In the genomic region with DNA sequence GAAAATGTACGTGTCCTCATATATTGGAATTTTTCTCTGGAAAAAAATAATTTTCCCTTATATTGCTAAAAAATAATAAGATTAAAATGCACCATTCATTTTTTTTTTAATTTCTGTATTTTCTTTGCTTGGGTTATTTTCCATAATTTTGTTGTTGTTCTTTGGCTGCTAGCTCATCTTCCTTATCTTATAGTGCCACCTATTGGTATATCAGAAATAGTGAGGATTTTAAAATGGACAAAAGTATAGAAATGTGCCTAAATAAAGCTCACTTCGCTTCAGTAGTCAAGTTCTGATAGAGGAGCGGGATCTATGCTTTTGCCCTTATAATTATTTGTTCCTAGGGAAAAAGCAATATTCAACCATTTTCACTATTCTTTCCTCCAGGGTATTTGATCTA, we compare ENCODE assay signal across 11 cellular contexts.
A peak's percentile ranks its signal among the peaks of the same experiment; 100 is the strongest.
DNase-seq lines count a peak whose midpoint lies in the region; ATAC-seq and TF ChIP-seq lines count a peak whose summit lies in the region.
"Had no signal": no experiment of that assay in that cellular context is flagged by ENCODE, and none has a peak within 500 bp of the region (broad histone marks: within the 10 kb centered on the region; RNA-seq: fewer than 3 reads in every experiment).

No MANE protein-coding gene starts in this region.

- WGBS in right lobe of liver (ENCODE audit: insufficient coverage, low coverage, low lambda C conversion rate, missing lambda C conversion rate): 41% methylated on average over 3 of the region's 3 CpGs
- 59% methylated on average over 3 of the region's 3 CpGs for WGBS in right cardiac atrium

- no peaks in the 10 kb centered on the region for H3K9me3 ChIP-seq in Karpas-422 (ENCODE audit: low read length)
- H3K9me3 ChIP-seq in adipocyte (ENCODE audit: control insufficient read depth, low read length): no peaks in the 10 kb centered on the region
- H3K9me3 ChIP-seq in right lobe of liver: no peaks in the 10 kb centered on the region
- H3K9me3 ChIP-seq in right cardiac atrium (ENCODE audit: control insufficient read depth, low read length): no peaks in the 10 kb centered on the region

- H3K4me2 ChIP-seq in Karpas-422 (ENCODE audit: low read depth, low read length, poor library complexity, severe bottlenecking): no peak overlapping the region

- no peak for TF ChIP-seq POLR2A in right lobe of liver (IDR thresholded peaks at IDR 0.05)

- H3K4me3 ChIP-seq in Karpas-422 (ENCODE audit: low read length) (no peak overlapping the region), adipocyte (ENCODE audit: low read length) (no peak overlapping the region), right lobe of liver (no peak overlapping the region), right cardiac atrium (ENCODE audit: low read length) (no peak overlapping the region)

- H3K4me1 ChIP-seq in Karpas-422 (ENCODE audit: low read length): no peaks in the 10 kb centered on the region
- no peaks in the 10 kb centered on the region for H3K4me1 ChIP-seq in adipocyte (ENCODE audit: control insufficient read depth, insufficient read depth, low read length)
- H3K4me1 ChIP-seq in right lobe of liver: no peaks in the 10 kb centered on the region
- no peaks in the 10 kb centered on the region for H3K4me1 ChIP-seq in right cardiac atrium (ENCODE audit: control insufficient read depth, insufficient read depth, low read length)

- ATAC-seq in right lobe of liver: no peak
- ATAC-seq in GM21515 (IDR thresholded peaks at IDR 0.05; ENCODE audit: unreplicated experiment): no peak
- ATAC-seq in right cardiac atrium: no peak
- ATAC-seq: naive thymus-derived CD4-positive, alpha-beta T cell had no signal

- H3K9me2 ChIP-seq in Karpas-422 (replicated peaks; ENCODE audit: insufficient read depth, low read length): no peaks in the 10 kb centered on the region

- H4K20me1 ChIP-seq in Karpas-422 (ENCODE audit: insufficient read depth, low read depth, low read length): no peaks in the 10 kb centered on the region

- intact Hi-C loops in right lobe of liver (cut with DNase I) (no loop called here), right cardiac atrium (cut with DNase I) (no loop called here)

- H3K36me3 ChIP-seq in Karpas-422 (ENCODE audit: insufficient read depth, low read length) (no peaks in the 10 kb centered on the region), adipocyte (ENCODE audit: control insufficient read depth, insufficient read depth, low read length, severe bottlenecking) (no peaks in the 10 kb centered on the region), right lobe of liver (no peaks in the 10 kb centered on the region)

- peak; percentile 18 to 51 (median 48) for TF ChIP-seq CTCF in right lobe of liver (IDR thresholded peaks at IDR 0.05)

- H3K27me3 ChIP-seq in Karpas-422 (ENCODE audit: low read length): no peaks in the 10 kb centered on the region
- peaks cover 7% of the 10 kb centered on the region for H3K27me3 ChIP-seq in adipocyte (replicated peaks; ENCODE audit: control insufficient read depth, insufficient read depth, low read length)
- H3K27me3 ChIP-seq in right lobe of liver: peaks cover 0 to 5% of the 10 kb centered on the region in 2 donors
- H3K27me3 ChIP-seq in right cardiac atrium (ENCODE audit: control insufficient read depth, insufficient read depth): no peaks in the 10 kb centered on the region

- no peak overlapping the region for H3K9ac ChIP-seq in Karpas-422 (ENCODE audit: low read length)
- H3K9ac ChIP-seq in adipocyte (ENCODE audit: low read length): no peak overlapping the region

- DNase-seq in DMS53 (lab: John Stamatoyannopoulos, UW) (peak; percentile 41), Karpas-422 (peak; percentile 52), adipocyte (ENCODE audit: low read depth) (peak; percentile 25), right lobe of liver (no peak), caudate nucleus (lab: John Stamatoyannopoulos, UW) (no peak), putamen (ENCODE audit: low spot score) (no peak), right cardiac atrium (no peak)
- DNase-seq: EL; naive thymus-derived CD4-positive, alpha-beta T cell; SHP77 had no signal

- H3K79me2 ChIP-seq in Karpas-422 (ENCODE audit: low read length): no peaks in the 10 kb centered on the region

- H2AFZ ChIP-seq in Karpas-422 (ENCODE audit: low read length): no peak overlapping the region

- H3K27ac ChIP-seq in Karpas-422 (ENCODE audit: low read length) (no peak overlapping the region), right lobe of liver (no peak overlapping the region), caudate nucleus (ENCODE audit: low read depth, low read length) (no peak overlapping the region), right cardiac atrium (ENCODE audit: low read length) (no peak overlapping the region)

Comparison
In these comparisons a context has a peak if more than half of its experiments do, and no peak if none do; other contexts are left out.
1. DNase-seq: peak in DMS53 (single experiment), Karpas-422 (single experiment) and adipocyte (single experiment); none in right lobe of liver (0 of 3), caudate nucleus (0 of 61), putamen (single experiment) and right cardiac atrium (0 of 3).